In genomic region chr17:81289627-81290026, GRCh38 we compare ENCODE assay signal across 19 cellular contexts. TPM values are rescaled to one million over a fixed set of nuclear protein-coding genes. Genes with fewer than 3 reads are reported as not detected.
A peak's percentile ranks its signal among the peaks of the same experiment; 100 is the strongest.
DNase-seq lines count a peak whose midpoint lies in the region; ATAC-seq, FAIRE-seq and TF ChIP-seq lines count a peak whose summit lies in the region.
"Had no signal": no experiment of that assay in that cellular context is flagged by ENCODE, and none has a peak within 500 bp of the region (broad histone marks: within the 10 kb centered on the region; RNA-seq: fewer than 3 reads in every experiment).

No MANE protein-coding gene starts in this region.

- peaks cover 4% of the 10 kb centered on the region; the same call in 1 of the 2 replicates for H4K20me1 ChIP-seq in HepG2 (ENCODE audit: insufficient read depth, low read length)

- peaks cover 3% of the 10 kb centered on the region for H3K36me3 Mint-ChIP-seq in endothelial cell (ENCODE audit: low read depth, unreplicated experiment)
- H3K36me3 Mint-ChIP-seq: IgD-negative memory B cell had no signal

- FAIRE-seq in HepG2 (lab: Jason Lieb, UNC): no peak
- FAIRE-seq: A204.1, GM12892, GM19239 had no signal

- ATAC-seq in HepG2 (no peak), right lobe of liver (no peak), GM21825 (IDR thresholded peaks at IDR 0.05; ENCODE audit: unreplicated experiment) (no peak), GM21576 (IDR thresholded peaks at IDR 0.05; ENCODE audit: unreplicated experiment) (no peak)
- ATAC-seq: CD8-positive, alpha-beta T cell had no signal

- no peak overlapping the region for H3K9ac ChIP-seq in HepG2 (ENCODE audit: insufficient read depth, low read depth, low read length)

- H3K4me3 Mint-ChIP-seq in endothelial cell (ENCODE audit: unreplicated experiment): peak overlapping the region; percentile 32
- H3K4me3 Mint-ChIP-seq: B cell; CD8-positive, alpha-beta T cell had no signal

- DNase-seq in HepG2 (ENCODE audit: low spot score): no peak
- DNase-seq in right lobe of liver: no peak
- DNase-seq in WERI-Rb-1: no peak
- no peak for DNase-seq in endothelial cell (ENCODE audit: low spot score)
- DNase-seq in H4 (ENCODE audit: low spot score): no peak
- DNase-seq in NOMO-1 treated with DMSO at 0.1 percent for 48 hours (lab: John Stamatoyannopoulos, UW; ENCODE audit: unreplicated experiment): no peak
- DNase-seq: C1 segment of cervical spinal cord; Caco-2; CD8-positive, alpha-beta T cell; DND-41; GDM1; H7 had no signal

- no peaks in the 10 kb centered on the region for H3K9me3 Mint-ChIP-seq in endothelial cell (ENCODE audit: unreplicated experiment)
- H3K9me3 Mint-ChIP-seq: CD8-positive, alpha-beta T cell; IgD-negative memory B cell had no signal

- H3K4me1 ChIP-seq in HepG2 (ENCODE audit: insufficient read depth, low read length) (peaks cover 18% of the 10 kb centered on the region), right lobe of liver (peaks cover 0 to 32% (median 13%) of the 10 kb centered on the region in 4 donors)

- H3K36me3 ChIP-seq in HepG2 (replicated peaks in 1 of 2; ENCODE audit: control insufficient read depth in 1 of 2, insufficient read depth in 2 of 2, low read length in 2 of 2) (peaks cover 16 to 49% of the 10 kb centered on the region in 2 experiments), right lobe of liver (peaks cover 0 to 27% (median 7%) of the 10 kb centered on the region in 4 donors), WERI-Rb-1 (peaks cover 30% of the 10 kb centered on the region)

- TF ChIP-seq RAD21 in HepG2 (CRISPR knock-in tag; IDR thresholded peaks at IDR 0.05): no peak

- peaks cover 30% of the 10 kb centered on the region for H3K79me2 ChIP-seq in HepG2 (ENCODE audit: insufficient read depth, low read length)

- H3K27ac Mint-ChIP-seq in endothelial cell (ENCODE audit: unreplicated experiment): no peak overlapping the region
- H3K27ac Mint-ChIP-seq: B cell; CD8-positive, alpha-beta T cell had no signal

- H3K4me3 ChIP-seq in HepG2 (replicated peaks in 1 of 3; ENCODE audit: insufficient read depth in 1 of 3, low read depth in 2 of 3, low read length in 3 of 3) (no peak overlapping the region), right lobe of liver (no peak overlapping the region), WERI-Rb-1 (ENCODE audit: low read depth, low read length) (no peak overlapping the region)

- H3K27me3 ChIP-seq in HepG2 (ENCODE audit: control insufficient read depth in 1 of 2, insufficient read depth in 2 of 2, low read length in 2 of 2) (no peaks in the 10 kb centered on the region), right lobe of liver (no peaks in the 10 kb centered on the region), WERI-Rb-1 (ENCODE audit: insufficient read depth, low read depth, severe bottlenecking) (no peaks in the 10 kb centered on the region)

- intact Hi-C loops in HepG2 (cut with micrococcal nuclease; ENCODE audit: unreplicated experiment) (no loop called here), right lobe of liver (cut with DNase I) (loop anchor here in 1 of 2 donors (10.0 kb wide), 1 partner anchor 195 kb away; no protein-coding TSS in a partner anchor)

- no peak for TF ChIP-seq POLR2A in HepG2 (IDR thresholded peaks at IDR 0.05; ENCODE audit: insufficient read depth in 1 of 2, low read depth in 2 of 2, low read length in 2 of 2)
- no peak for TF ChIP-seq POLR2A in right lobe of liver (IDR thresholded peaks at IDR 0.05)

- H3K27ac ChIP-seq in HepG2 (ENCODE audit: extremely low read length, insufficient read depth, low read length) (no peak overlapping the region), right lobe of liver (no peak overlapping the region), WERI-Rb-1 (no peak overlapping the region)

- TF ChIP-seq EP300 in HepG2 (IDR thresholded peaks at IDR 0.05; ENCODE audit: low read depth in 2 of 2, low read length in 2 of 2): no peak
- TF ChIP-seq EP300 in HepG2 (CRISPR knock-in tag; IDR thresholded peaks at IDR 0.05; ENCODE audit: borderline replicate concordance): no peak

- CTCF ChIA-PET in HepG2 (lab: Yijun Ruan, JAX; ENCODE audit: low intra/inter-chr PET ratio, low total read pairs): no interaction called here

- H3K4me2 ChIP-seq in HepG2 (ENCODE audit: low read depth, low read length): no peak overlapping the region

- no TSS peak for BruUV-seq in HepG2 (replicated peaks; lab: Mats Ljungman, UMichigan)

- H2AFZ ChIP-seq in HepG2 (ENCODE audit: low read length): no peak overlapping the region

- H3K4me1 Mint-ChIP-seq in endothelial cell (ENCODE audit: unreplicated experiment): peaks cover 42% of the 10 kb centered on the region

- TF ChIP-seq CTCF in HepG2 (CRISPR knock-in tag; IDR thresholded peaks at IDR 0.05): 0 out of 2 replicates have a peak, but pooled peaks have one; percentile 11
- TF ChIP-seq CTCF in right lobe of liver (IDR thresholded peaks at IDR 0.05): no peak
- 0 out of 2 replicates have a peak, but pooled peaks have one; percentile 4 for TF ChIP-seq CTCF in WERI-Rb-1 (IDR thresholded peaks at IDR 0.05; ENCODE audit: low read depth, low read length)
- no peak for TF ChIP-seq CTCF in endothelial cell (IDR thresholded peaks at IDR 0.05; ENCODE audit: unreplicated experiment)

- POLR2A ChIA-PET in HepG2 (lab: Yijun Ruan, JAX): no interaction called here

- in situ Hi-C loops in HepG2 (cut with HindIII; ENCODE audit: extremely low pct_ligation_motif_present, low pct_unique_long_range_greater_than_20kb): no loop called here

- H3K27me3 Mint-ChIP-seq in endothelial cell (ENCODE audit: unreplicated experiment): peaks cover 8% of the 10 kb centered on the region
- H3K27me3 Mint-ChIP-seq: B cell, IgD-negative memory B cell had no signal

- no peaks in the 10 kb centered on the region for H3K9me3 ChIP-seq in HepG2 (ENCODE audit: low read length)
- no peaks in the 10 kb centered on the region for H3K9me3 ChIP-seq in right lobe of liver
- H3K9me3 ChIP-seq in WERI-Rb-1 (ENCODE audit: severe bottlenecking): no peaks in the 10 kb centered on the region
- H3K9me3 ChIP-seq: Caco-2 had no signal

- 96% methylated on average over 17 of the region's 21 CpGs for WGBS in HepG2 (ENCODE audit: low lambda C conversion rate)
- WGBS in right lobe of liver (ENCODE audit: insufficient coverage, low coverage, low lambda C conversion rate, missing lambda C conversion rate): 97% methylated on average over 14 of the region's 21 CpGs

RNA-seq across cellular contexts. Expression of gene SLC38A10, which starts 5.5 kb away (rescaled TPM):
- total RNA-seq in HepG2 (2016; rRNA removed; fragmentation: Illumina TruSeq; extraction: Trizol): 23.0 and 55.8 TPM in 2 replicates
- total RNA-seq in HepG2 (2016; cell fraction: cytosol; rRNA removed; fragmentation: Illumina TruSeq; extraction: Trizol; ENCODE audit: low read depth): 18.5 and 23.3 TPM in 2 replicates
- total RNA-seq in HepG2 (2016; cell fraction: insoluble cytoplasmic fraction; rRNA removed; fragmentation: Illumina TruSeq; extraction: Trizol): 19.1 and 55.8 TPM in 2 replicates
- total RNA-seq in HepG2 (2016; cell fraction: membrane; rRNA removed; fragmentation: Illumina TruSeq; extraction: Trizol): 18.8 and 20.0 TPM in 2 replicates
- 52.6 and 64.0 TPM in 2 replicates for total RNA-seq in HepG2 (2016; cell fraction: nucleus; rRNA removed; fragmentation: Illumina TruSeq; extraction: Trizol)
- polyA plus RNA-seq in HepG2 (2011; rRNA removed): 23.4 and 33.6 TPM in 2 replicates
- 20.1 and 34.6 TPM in 2 replicates for polyA plus RNA-seq in HepG2 (2011; cell fraction: cytosol; rRNA removed)
- 63.4 and 88.4 TPM in 2 replicates for polyA plus RNA-seq in HepG2 (2011; cell fraction: nucleus; rRNA removed)
- 22.8 and 28.0 TPM in 2 replicates for polyA plus RNA-seq in HepG2 (2012)
- 5.7 and 7.1 TPM in 2 replicates for polyA plus RNA-seq in HepG2 (2016; cell fraction: cytosol; fragmentation: Illumina TruSeq; extraction: Trizol; ENCODE audit: low read depth)
- polyA plus RNA-seq in HepG2 (2016; cell fraction: insoluble cytoplasmic fraction; fragmentation: Illumina TruSeq; extraction: Trizol; ENCODE audit: low read depth): 19.7 and 23.4 TPM in 2 replicates
- 10.4 and 11.4 TPM in 2 replicates for polyA plus RNA-seq in HepG2 (2016; cell fraction: membrane; fragmentation: Illumina TruSeq; extraction: Trizol; ENCODE audit: low read depth)
- 123 and 129 TPM in 2 replicates for polyA plus RNA-seq in HepG2 (2016; cell fraction: nucleus; fragmentation: Illumina TruSeq; extraction: Trizol; ENCODE audit: insufficient read depth, low read depth)
- 53.9 and 165 TPM in 2 replicates for polyA minus RNA-seq in HepG2 (2011; rRNA and poly(A)+ RNA removed; ENCODE audit: low replicate concordance)
- 62.7 and 77.3 TPM in 2 replicates for polyA minus RNA-seq in HepG2 (2011; cell fraction: cytosol; rRNA and poly(A)+ RNA removed)
- 25.7 and 27.8 TPM in 2 replicates for polyA minus RNA-seq in HepG2 (2011; cell fraction: nucleus; rRNA and poly(A)+ RNA removed)
- total RNA-seq in right lobe of liver: 100 to 1,000 TPM in 1 of 6 experiments, 10 to 100 TPM in 5; 60.9 to 104 (median 86.1) TPM
- 57.2 TPM for total RNA-seq in endothelial cell (ENCODE audit: unreplicated experiment)
- 40.9 and 67.3 TPM in 2 replicates for total RNA-seq in H4 (2014; rRNA removed; shearing (Covaris generic))

RNA-seq across cellular contexts. Expression of gene NDUFAF8, which starts 50.5 kb away (rescaled TPM):
- total RNA-seq in HepG2 (2016; rRNA removed; fragmentation: Illumina TruSeq; extraction: Trizol): 213 and 233 TPM in 2 replicates
- 565 and 636 TPM in 2 replicates for total RNA-seq in HepG2 (2016; cell fraction: cytosol; rRNA removed; fragmentation: Illumina TruSeq; extraction: Trizol; ENCODE audit: low read depth)
- 209 and 214 TPM in 2 replicates for total RNA-seq in HepG2 (2016; cell fraction: insoluble cytoplasmic fraction; rRNA removed; fragmentation: Illumina TruSeq; extraction: Trizol)
- total RNA-seq in HepG2 (2016; cell fraction: membrane; rRNA removed; fragmentation: Illumina TruSeq; extraction: Trizol): 441 and 487 TPM in 2 replicates
- 99.9 and 114 TPM in 2 replicates for total RNA-seq in HepG2 (2016; cell fraction: nucleus; rRNA removed; fragmentation: Illumina TruSeq; extraction: Trizol)
- 62.4 and 75.6 TPM in 2 replicates for polyA plus RNA-seq in HepG2 (2011; rRNA removed)
- 52.0 and 67.0 TPM in 2 replicates for polyA plus RNA-seq in HepG2 (2011; cell fraction: cytosol; rRNA removed)
- 67.0 and 99.7 TPM in 2 replicates for polyA plus RNA-seq in HepG2 (2011; cell fraction: nucleus; rRNA removed)
- polyA plus RNA-seq in HepG2 (2012): 74.7 and 106 TPM in 2 replicates
- 562 and 639 TPM in 2 replicates for polyA plus RNA-seq in HepG2 (2016; cell fraction: cytosol; fragmentation: Illumina TruSeq; extraction: Trizol; ENCODE audit: low read depth)
- polyA plus RNA-seq in HepG2 (2016; cell fraction: insoluble cytoplasmic fraction; fragmentation: Illumina TruSeq; extraction: Trizol; ENCODE audit: low read depth): 170 and 188 TPM in 2 replicates
- polyA plus RNA-seq in HepG2 (2016; cell fraction: membrane; fragmentation: Illumina TruSeq; extraction: Trizol; ENCODE audit: low read depth): 357 and 397 TPM in 2 replicates
- 180 and 208 TPM in 2 replicates for polyA plus RNA-seq in HepG2 (2016; cell fraction: nucleus; fragmentation: Illumina TruSeq; extraction: Trizol; ENCODE audit: insufficient read depth, low read depth)
- polyA minus RNA-seq in HepG2 (2011; rRNA and poly(A)+ RNA removed; ENCODE audit: low replicate concordance): 13.6 and 21.7 TPM in 2 replicates
- polyA minus RNA-seq in HepG2 (2011; cell fraction: cytosol; rRNA and poly(A)+ RNA removed): 4.9 and 8.2 TPM in 2 replicates
- polyA minus RNA-seq in HepG2 (2011; cell fraction: nucleus; rRNA and poly(A)+ RNA removed): 26.2 and 31.2 TPM in 2 replicates
- 10 to 100 TPM; 15.7 to 35.9 (median 23.3) TPM for total RNA-seq in right lobe of liver
- total RNA-seq in endothelial cell (ENCODE audit: unreplicated experiment): 31.2 TPM
- total RNA-seq in H4 (2014; rRNA removed; shearing (Covaris generic)): 47.4 and 77.7 TPM in 2 replicates

RNA-seq across cellular contexts. Expression of gene TEPSIN, which starts 50.8 kb away (rescaled TPM):
- total RNA-seq in HepG2 (2016; rRNA removed; fragmentation: Illumina TruSeq; extraction: Trizol) (8.5 and 18.8 TPM in 2 replicates), right lobe of liver (10 to 100 TPM; 11.9 to 27.6 (median 18.1) TPM), endothelial cell (ENCODE audit: unreplicated experiment) (43.8 TPM)
- total RNA-seq in HepG2 (2016; cell fraction: cytosol; rRNA removed; fragmentation: Illumina TruSeq; extraction: Trizol; ENCODE audit: low read depth): 5.0 and 7.5 TPM in 2 replicates
- total RNA-seq in HepG2 (2016; cell fraction: insoluble cytoplasmic fraction; rRNA removed; fragmentation: Illumina TruSeq; extraction: Trizol): 7.1 and 20.3 TPM in 2 replicates
- total RNA-seq in HepG2 (2016; cell fraction: membrane; rRNA removed; fragmentation: Illumina TruSeq; extraction: Trizol): 7.0 and 8.1 TPM in 2 replicates
- 24.5 and 27.8 TPM in 2 replicates for total RNA-seq in HepG2 (2016; cell fraction: nucleus; rRNA removed; fragmentation: Illumina TruSeq; extraction: Trizol)
- polyA plus RNA-seq in HepG2 (2011; rRNA removed): 16.1 and 19.7 TPM in 2 replicates
- polyA plus RNA-seq in HepG2 (2011; cell fraction: cytosol; rRNA removed): 4.0 and 8.2 TPM in 2 replicates
- 328 and 418 TPM in 2 replicates for polyA plus RNA-seq in HepG2 (2011; cell fraction: nucleus; rRNA removed)
- 9.5 and 16.4 TPM in 2 replicates for polyA plus RNA-seq in HepG2 (2012)
- 2.4 and 2.5 TPM in 2 replicates for polyA plus RNA-seq in HepG2 (2016; cell fraction: cytosol; fragmentation: Illumina TruSeq; extraction: Trizol; ENCODE audit: low read depth)
- polyA plus RNA-seq in HepG2 (2016; cell fraction: insoluble cytoplasmic fraction; fragmentation: Illumina TruSeq; extraction: Trizol; ENCODE audit: low read depth): 6.3 and 9.9 TPM in 2 replicates
- polyA plus RNA-seq in HepG2 (2016; cell fraction: membrane; fragmentation: Illumina TruSeq; extraction: Trizol; ENCODE audit: low read depth): 4.3 and 6.0 TPM in 2 replicates
- polyA plus RNA-seq in HepG2 (2016; cell fraction: nucleus; fragmentation: Illumina TruSeq; extraction: Trizol; ENCODE audit: insufficient read depth, low read depth): 90.2 and 98.6 TPM in 2 replicates
- 14.1 and 21.0 TPM in 2 replicates for polyA minus RNA-seq in HepG2 (2011; rRNA and poly(A)+ RNA removed; ENCODE audit: low replicate concordance)
- polyA minus RNA-seq in HepG2 (2011; cell fraction: cytosol; rRNA and poly(A)+ RNA removed): 3.4 and 3.7 TPM in 2 replicates
- polyA minus RNA-seq in HepG2 (2011; cell fraction: nucleus; rRNA and poly(A)+ RNA removed): 39.0 and 47.9 TPM in 2 replicates
- 3.4 and 4.0 TPM in 2 replicates for total RNA-seq in H4 (2014; rRNA removed; shearing (Covaris generic))

Comparison
In these comparisons a context has a peak if more than half of its experiments do, and no peak if none do; other contexts are left out.
1. CTCF ChIP-seq: peak in HepG2 (single experiment) and WERI-Rb-1 (single experiment); none in right lobe of liver (0 of 4) and endothelial cell (single experiment).